ENCODE assay signal across 8 cellular contexts in genomic region chr5:14145356-14146334, GRCh38.
DNase-seq lines count a peak whose midpoint lies in the region; ATAC-seq lines count a peak whose summit lies in the region.

No MANE protein-coding gene starts in this region.

- ATAC-seq in HG03175 (IDR thresholded peaks at IDR 0.05; ENCODE audit: unreplicated experiment), result no peak
- ATAC-seq in HG03469 (IDR thresholded peaks at IDR 0.05; ENCODE audit: unreplicated experiment), result no peak

- peaks cover 50% of the 10 kb centered on the region for H3K4me1 ChIP-seq in HUES6 (ENCODE audit: control insufficient read depth, insufficient read depth, low read length)
- H3K4me1 ChIP-seq in muscle layer of colon (ENCODE audit: insufficient read depth, low read length), result peaks cover 57% of the 10 kb centered on the region

- H3K4me3 Mint-ChIP-seq in dendritic cell treated with granulocyte-macrophage colony-stimulating factor and Interleukin-4, amounts not matched to agents 40 ng/mL and 50 ng/mL, for 4 days, result peak overlapping the region; percentile 85

- peaks cover 1% of the 10 kb centered on the region for H3K27me3 Mint-ChIP-seq in dendritic cell treated with granulocyte-macrophage colony-stimulating factor and Interleukin-4, amounts not matched to agents 40 ng/mL and 50 ng/mL, for 4 days

- H3K4me1 Mint-ChIP-seq in dendritic cell treated with granulocyte-macrophage colony-stimulating factor and Interleukin-4, amounts not matched to agents 40 ng/mL and 50 ng/mL, for 4 days (ENCODE audit: low read depth), result peaks cover 46% of the 10 kb centered on the region

- peak overlapping the region; percentile 80 for H3K27ac Mint-ChIP-seq in dendritic cell treated with granulocyte-macrophage colony-stimulating factor and Interleukin-4, amounts not matched to agents 40 ng/mL and 50 ng/mL, for 4 days

- peaks cover 13% of the 10 kb centered on the region for H3K36me3 Mint-ChIP-seq in dendritic cell treated with granulocyte-macrophage colony-stimulating factor and Interleukin-4, amounts not matched to agents 40 ng/mL and 50 ng/mL, for 4 days (ENCODE audit: low read depth)

- H3K9me3 ChIP-seq in HUES6 (ENCODE audit: control insufficient read depth, insufficient read depth, low read depth, low read length) (no peaks in the 10 kb centered on the region), muscle layer of colon (ENCODE audit: low read length) (no peaks in the 10 kb centered on the region)

- H3K9ac ChIP-seq in HUES6 (ENCODE audit: low read length) (peak overlapping the region; percentile 86), muscle layer of colon (ENCODE audit: low read length) (peak overlapping the region; percentile 14)

- no peaks in the 10 kb centered on the region for H3K9me3 Mint-ChIP-seq in dendritic cell treated with granulocyte-macrophage colony-stimulating factor and Interleukin-4, amounts not matched to agents 40 ng/mL and 50 ng/mL, for 4 days

- intact Hi-C loops in dendritic cell treated with granulocyte-macrophage colony-stimulating factor and Interleukin-4, amounts not matched to agents 40 ng/mL and 50 ng/mL, for 4 days (cut with micrococcal nuclease), result loop anchor here (1.0 kb wide), 1 partner anchor 119 kb away; no protein-coding TSS in a partner anchor

- H3K27ac ChIP-seq in HUES6 (ENCODE audit: low read depth, low read length), result no peak overlapping the region
- peak overlapping the region; percentile 93 for H3K27ac ChIP-seq in muscle layer of colon (ENCODE audit: low read depth, low read length)

- DNase-seq in AG08396 (ENCODE audit: low spot score) (peak; percentile 75), NCI-H446 treated with DMSO at 0.1 percent for 48 hours (lab: John Stamatoyannopoulos, UW) (no peak)
- no peak for DNase-seq in stimulated activated naive CD4-positive, alpha-beta T cell treated with Interleukin-2 at 50 U/mL for 16 hours (lab: John Stamatoyannopoulos, UW)

- H3K27me3 ChIP-seq in HUES6 (ENCODE audit: control insufficient read depth, insufficient read depth, low read length), result no peaks in the 10 kb centered on the region
- H3K27me3 ChIP-seq in muscle layer of colon (ENCODE audit: control insufficient read depth in 1 of 2, insufficient read depth in 2 of 2, low read length in 2 of 2), result no peaks in the 10 kb centered on the region

- H3K36me3 ChIP-seq in HUES6 (ENCODE audit: control insufficient read depth, insufficient read depth, low read length), result no peaks in the 10 kb centered on the region
- no peaks in the 10 kb centered on the region for H3K36me3 ChIP-seq in muscle layer of colon (ENCODE audit: insufficient read depth, low read length)

- H3K4me3 ChIP-seq in HUES6 (ENCODE audit: low read depth, low read length) (peak overlapping the region; percentile 96), muscle layer of colon (ENCODE audit: low read depth in 1 of 2, low read length in 2 of 2) (peak overlapping the region; percentile 86 to 98)
